22 cellular contexts compared by ENCODE assay signal in genomic region chr7:45699726-45700390, GRCh38.
A peak's percentile ranks its signal among the peaks of the same experiment; 100 is the strongest.
DNase-seq lines count a peak whose midpoint lies in the region; ATAC-seq, FAIRE-seq and TF ChIP-seq lines count a peak whose summit lies in the region.
"Had no signal": no experiment of that assay in that cellular context is flagged by ENCODE, and none has a peak within 500 bp of the region (broad histone marks: within the 10 kb centered on the region; RNA-seq: fewer than 3 reads in every experiment).

No MANE protein-coding gene starts in this region.

- H3K36me3 ChIP-seq in right atrium auricular region = no peaks in the 10 kb centered on the region
- no peaks in the 10 kb centered on the region for H3K36me3 ChIP-seq in spleen
- H3K36me3 ChIP-seq: neural progenitor cell, Peyer's patch had no signal

- H3K4me1 ChIP-seq in right atrium auricular region = peaks cover 0 to 10% of the 10 kb centered on the region in 2 donors
- H3K4me1 ChIP-seq in spleen = no peaks in the 10 kb centered on the region
- H3K4me1 ChIP-seq: neural progenitor cell, Peyer's patch, psoas muscle had no signal

- no peaks in the 10 kb centered on the region for H3K9me3 Mint-ChIP-seq in WTC11
- H3K9me3 Mint-ChIP-seq: activated CD4-positive, alpha-beta T cell treated with anti-CD3 and anti-CD28 coated beads, Interleukin-2, amount 10 ng/mL, durations not matched to agents 7 days and 5 days; activated naive CD8-positive, alpha-beta T cell treated with anti-CD3 and anti-CD28 coated beads, Interleukin-2, amount 10 ng/mL, durations not matched to agents 7 days and 5 days; neural progenitor cell; stimulated activated effector memory CD8-positive, alpha-beta T cell treated with anti-CD3 and anti-CD28 coated beads, Interleukin-12 subunit alpha, Interleukin-12 subunit beta, amount 100 ng/mL, for 72 hours had no signal

- H3K27me3 ChIP-seq in right atrium auricular region (no peaks in the 10 kb centered on the region), spleen (replicated peaks in 1 of 7) (peaks cover 0 to 16% (median 0%) of the 10 kb centered on the region in 7 donors)
- H3K27me3 ChIP-seq: neural progenitor cell, Peyer's patch had no signal

- no peak for FAIRE-seq in RCC 7860 (lab: Jason Lieb, UNC)
- FAIRE-seq: H1, small intestine had no signal

- H3K4me3 ChIP-seq in right atrium auricular region = no peak overlapping the region
- H3K4me3 ChIP-seq in spleen = no peak overlapping the region
- H3K4me3 ChIP-seq: lung, neural progenitor cell, Peyer's patch, psoas muscle had no signal

- no peak for ATAC-seq in WTC11
- no peak for ATAC-seq in HG02870 (IDR thresholded peaks at IDR 0.05; ENCODE audit: unreplicated experiment)
- ATAC-seq: stimulated activated effector memory CD8-positive, alpha-beta T cell treated with anti-CD3 and anti-CD28 coated beads, Interleukin-12 subunit alpha, Interleukin-12 subunit beta, amount 100 ng/mL, for 72 hours had no signal

- TF ChIP-seq CTCF in WTC11 (IDR thresholded peaks at IDR 0.05) (no peak), right atrium auricular region (IDR thresholded peaks at IDR 0.05) (no peak), spleen (IDR thresholded peaks at IDR 0.05 in 8 of 11, conservative IDR thresholded peaks at IDR 0.05 in 3 of 11) (no peak)

- H3K9me3 ChIP-seq in right atrium auricular region (no peaks in the 10 kb centered on the region), spleen (no peaks in the 10 kb centered on the region)
- H3K9me3 ChIP-seq: Peyer's patch, psoas muscle had no signal

- no peak for TF ChIP-seq POLR2A in spleen (IDR thresholded peaks at IDR 0.05)

- 76 to 91% (median 83%) methylated on average over 10 to 11 of the region's 11 CpGs for WGBS in spleen, 5 donors

- intact Hi-C loops in spleen (cut with DNase I; ENCODE audit: low total_unique reads) = no loop called here

- DNase-seq in MV-4-11 (lab: John Stamatoyannopoulos, UW) (peak; percentile 22), WTC11 (ENCODE audit: low spot score) (peak; percentile 3), right atrium auricular region (ENCODE audit: low spot score) (peak; percentile 58), spleen (peak; percentile 68), RCC 7860 (ENCODE audit: low spot score) (no peak), NK-92 (lab: John Stamatoyannopoulos, UW; ENCODE audit: unreplicated experiment) (no peak)
- DNase-seq: activated naive CD8-positive, alpha-beta T cell treated with anti-CD3 and anti-CD28 coated beads, Interleukin-2, amount 10 ng/mL, durations not matched to agents 7 days and 5 days; effector CD8-positive, alpha-beta T cell; foreskin fibroblast; NCI-H187; NCI-H2171 treated with DMSO at 0.1 percent for 48 hours; NCI-H524 treated with DMSO at 0.1 percent for 48 hours; small intestine; T-helper 2 cell had no signal

- H3K27ac ChIP-seq in right atrium auricular region (no peak overlapping the region), spleen (peak overlapping the region in 5 of 8 donors; percentile 55 to 74 (median 69))
- H3K27ac ChIP-seq: neural progenitor cell, Peyer's patch, psoas muscle had no signal

- POLR2A ChIA-PET in WTC11 (lab: Charles Lee) = no interaction called here

- no peak overlapping the region for H3K27ac Mint-ChIP-seq in WTC11
- H3K27ac Mint-ChIP-seq: activated CD4-positive, alpha-beta T cell treated with anti-CD3 and anti-CD28 coated beads, Interleukin-2, amount 10 ng/mL, durations not matched to agents 7 days and 5 days; activated naive CD8-positive, alpha-beta T cell treated with anti-CD3 and anti-CD28 coated beads, Interleukin-2, amount 10 ng/mL, durations not matched to agents 7 days and 5 days; neural progenitor cell; stimulated activated effector memory CD8-positive, alpha-beta T cell treated with anti-CD3 and anti-CD28 coated beads, Interleukin-12 subunit alpha, Interleukin-12 subunit beta, amount 100 ng/mL, for 72 hours had no signal

- H3K4me3 Mint-ChIP-seq in WTC11 = no peak overlapping the region
- H3K4me3 Mint-ChIP-seq: activated CD4-positive, alpha-beta T cell treated with anti-CD3 and anti-CD28 coated beads, Interleukin-2, amount 10 ng/mL, durations not matched to agents 7 days and 5 days; activated naive CD8-positive, alpha-beta T cell treated with anti-CD3 and anti-CD28 coated beads, Interleukin-2, amount 10 ng/mL, durations not matched to agents 7 days and 5 days; neural progenitor cell; stimulated activated effector memory CD8-positive, alpha-beta T cell treated with anti-CD3 and anti-CD28 coated beads, Interleukin-12 subunit alpha, Interleukin-12 subunit beta, amount 100 ng/mL, for 72 hours had no signal

- no peaks in the 10 kb centered on the region for H3K27me3 Mint-ChIP-seq in WTC11 (ENCODE audit: low read depth)
- H3K27me3 Mint-ChIP-seq: activated CD4-positive, alpha-beta T cell treated with anti-CD3 and anti-CD28 coated beads, Interleukin-2, amount 10 ng/mL, durations not matched to agents 7 days and 5 days had no signal

- H3K4me1 Mint-ChIP-seq in WTC11 = no peaks in the 10 kb centered on the region
- H3K4me1 Mint-ChIP-seq: activated CD4-positive, alpha-beta T cell treated with anti-CD3 and anti-CD28 coated beads, Interleukin-2, amount 10 ng/mL, durations not matched to agents 7 days and 5 days; activated naive CD8-positive, alpha-beta T cell treated with anti-CD3 and anti-CD28 coated beads, Interleukin-2, amount 10 ng/mL, durations not matched to agents 7 days and 5 days; neural progenitor cell; stimulated activated effector memory CD8-positive, alpha-beta T cell treated with anti-CD3 and anti-CD28 coated beads, Interleukin-12 subunit alpha, Interleukin-12 subunit beta, amount 100 ng/mL, for 72 hours had no signal

- CTCF ChIA-PET in WTC11 (lab: Charles Lee) = no interaction called here

- peaks cover 9% of the 10 kb centered on the region for H3K36me3 Mint-ChIP-seq in WTC11
- H3K36me3 Mint-ChIP-seq: activated naive CD8-positive, alpha-beta T cell treated with anti-CD3 and anti-CD28 coated beads, Interleukin-2, amount 10 ng/mL, durations not matched to agents 7 days and 5 days; stimulated activated effector memory CD8-positive, alpha-beta T cell treated with anti-CD3 and anti-CD28 coated beads, Interleukin-12 subunit alpha, Interleukin-12 subunit beta, amount 100 ng/mL, for 72 hours had no signal

TF ChIP-seq in WTC11, 78 proteins besides CTCF, POLR2A, EP300 and RAD21 (continues in another document):
- TF ChIP-seq GTF2I (CRISPR knock-in tag; conservative IDR thresholded peaks at IDR 0.05) = no peak
- TF ChIP-seq CREM (CRISPR knock-in tag; IDR thresholded peaks at IDR 0.05) = no peak
- no peak for TF ChIP-seq CDX4 (CRISPR knock-in tag; IDR thresholded peaks at IDR 0.05; ENCODE audit: borderline replicate concordance)
- TF ChIP-seq ZMAT4 (CRISPR knock-in tag; IDR thresholded peaks at IDR 0.05) = no peak
- TF ChIP-seq, protein P1, sequence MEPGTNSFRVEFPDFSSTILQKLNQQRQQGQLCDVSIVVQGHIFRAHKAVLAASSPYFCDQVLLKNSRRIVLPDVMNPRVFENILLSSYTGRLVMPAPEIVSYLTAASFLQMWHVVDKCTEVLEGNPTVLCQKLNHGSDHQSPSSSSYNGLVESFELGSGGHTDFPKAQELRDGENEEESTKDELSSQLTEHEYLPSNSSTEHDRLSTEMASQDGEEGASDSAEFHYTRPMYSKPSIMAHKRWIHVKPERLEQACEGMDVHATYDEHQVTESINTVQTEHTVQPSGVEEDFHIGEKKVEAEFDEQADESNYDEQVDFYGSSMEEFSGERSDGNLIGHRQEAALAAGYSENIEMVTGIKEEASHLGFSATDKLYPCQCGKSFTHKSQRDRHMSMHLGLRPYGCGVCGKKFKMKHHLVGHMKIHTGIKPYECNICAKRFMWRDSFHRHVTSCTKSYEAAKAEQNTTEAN (CRISPR knock-in tag; IDR thresholded peaks at IDR 0.05) = no peak
- TF ChIP-seq PRRX2 (CRISPR knock-in tag; IDR thresholded peaks at IDR 0.05) = no peak
- no peak for TF ChIP-seq ATF3 (CRISPR knock-in tag; conservative IDR thresholded peaks at IDR 0.05)
- no peak for TF ChIP-seq HMGA2 (CRISPR knock-in tag; IDR thresholded peaks at IDR 0.05)
- no peak for TF ChIP-seq ZNF317 (CRISPR knock-in tag; IDR thresholded peaks at IDR 0.05; ENCODE audit: borderline replicate concordance, low read depth)
- no peak for TF ChIP-seq ZNF232 (CRISPR knock-in tag; IDR thresholded peaks at IDR 0.05)
- no peak for TF ChIP-seq NR3C1 (CRISPR knock-in tag; conservative IDR thresholded peaks at IDR 0.05; ENCODE audit: low read depth)
- no peak for TF ChIP-seq ZSCAN18 (CRISPR knock-in tag; IDR thresholded peaks at IDR 0.05)

Comparison
In these comparisons a context has a peak if more than half of its experiments do, and no peak if none do; other contexts are left out.
1. DNase-seq: peak in MV-4-11 (single experiment), WTC11 (single experiment), right atrium auricular region (single experiment) and spleen (single experiment); none in RCC 7860 (single experiment) and NK-92 (single experiment).
2. H3K27ac ChIP-seq: peak in spleen (5 of 8); none in right atrium auricular region (0 of 2).